8 cellular contexts compared by ENCODE assay signal in genomic region chrX:53445977-53446376, GRCh38. TPM values are rescaled to one million over a fixed set of nuclear protein-coding genes. Genes with fewer than 3 reads are reported as not detected.
A peak's percentile ranks its signal among the peaks of the same experiment; 100 is the strongest.
DNase-seq lines count a peak whose midpoint lies in the region; FAIRE-seq and TF ChIP-seq lines count a peak whose summit lies in the region.

No MANE protein-coding gene starts in this region.

- DNase-seq in 8988T (peak; percentile 60), GM06990 (ENCODE audit: extremely low read depth, insufficient read length) (no peak), NCI-H460 (ENCODE audit: extremely low read depth, low read depth) (peak; percentile 56), fibroblast of the aortic adventitia (ENCODE audit: low read depth) (peak; percentile 37), spleen (no peak), GM12891 (ENCODE audit: insufficient read length, low spot score) (no peak), NCI-H128 (lab: John Stamatoyannopoulos, UW; ENCODE audit: unreplicated experiment) (no peak)
- DNase-seq in activated CD8-positive, alpha-beta memory T cell treated with anti-CD3 and anti-CD28 coated beads for 24 hours: peak; percentile 67

- 17 to 26% (median 22%) methylated on average over 6 of the region's 6 CpGs for WGBS in spleen, 5 donors

- peak; percentile 76 for TF ChIP-seq CTCF in GM06990 (IDR thresholded peaks at IDR 0.05; ENCODE audit: insufficient read depth, low read length, poor library complexity, severe bottlenecking)
- peak; percentile 79 for TF ChIP-seq CTCF in fibroblast of the aortic adventitia (IDR thresholded peaks at IDR 0.05; ENCODE audit: insufficient read depth, low read length)
- peak in 9 of 11 experiments; percentile 18 to 59 (median 46) for TF ChIP-seq CTCF in spleen (IDR thresholded peaks at IDR 0.05 in 8 of 11, conservative IDR thresholded peaks at IDR 0.05 in 3 of 11)

- no peak overlapping the region for H3K4me3 ChIP-seq in GM06990 (replicated peaks; ENCODE audit: low read depth, low read length)
- no peak overlapping the region for H3K4me3 ChIP-seq in fibroblast of the aortic adventitia (ENCODE audit: low read depth, low read length)
- H3K4me3 ChIP-seq in spleen: no peak overlapping the region

- H3K4me1 ChIP-seq in spleen: peaks cover 0 to 15% (median 5%) of the 10 kb centered on the region in 6 donors

- no peaks in the 10 kb centered on the region for H3K27me3 ChIP-seq in GM06990 (replicated peaks; ENCODE audit: control insufficient read depth, insufficient read depth, low read length)
- peaks cover 0 to 12% (median 0%) of the 10 kb centered on the region in 7 donors for H3K27me3 ChIP-seq in spleen (replicated peaks in 1 of 7)

- FAIRE-seq in GM12891 (lab: Jason Lieb, UNC): no peak

- H3K27ac ChIP-seq in spleen: no peak overlapping the region

- H3K9me3 ChIP-seq in spleen: no peaks in the 10 kb centered on the region

- intact Hi-C loops in spleen (cut with DNase I; ENCODE audit: low total_unique reads): no loop called here

- TF ChIP-seq POLR2A in spleen (IDR thresholded peaks at IDR 0.05): no peak
- TF ChIP-seq POLR2A in GM12891 (IDR thresholded peaks at IDR 0.05; ENCODE audit: low read depth, low read length): no peak

- H3K36me3 ChIP-seq in GM06990 (ENCODE audit: control insufficient read depth, insufficient read depth, low read length) (no peaks in the 10 kb centered on the region), spleen (no peaks in the 10 kb centered on the region)

TF ChIP-seq in GM12891, 5 proteins besides CTCF, POLR2A, EP300 and RAD21:
- TF ChIP-seq PAX5 (IDR thresholded peaks at IDR 0.05; ENCODE audit: insufficient read depth, low read length, severe bottlenecking) (no peak), POU2F2 (IDR thresholded peaks at IDR 0.05; ENCODE audit: low read depth, low read length) (no peak), TAF1 (IDR thresholded peaks at IDR 0.05; ENCODE audit: low read depth, low read length) (no peak), POLR2AphosphoS5 (IDR thresholded peaks at IDR 0.05; ENCODE audit: low read depth, low read length) (no peak), SPI1 (IDR thresholded peaks at IDR 0.05; ENCODE audit: low read depth, low read length) (no peak)

RNA-seq across cellular contexts. Expression of gene HSD17B10, which starts 11.8 kb away (rescaled TPM):
- total RNA-seq in NCI-H460 (2014; rRNA removed; shearing (Covaris generic)): 151 and 173 TPM in 2 replicates
- polyA plus RNA-seq in NCI-H460 (2014; cell fraction: nucleus; rRNA removed): 209 and 291 TPM in 2 replicates
- total RNA-seq in fibroblast of the aortic adventitia (ENCODE audit: low replicate concordance): 34.3 and 52.7 TPM in 2 replicates
- 10 to 100 TPM; 41.9 to 54.9 (median 46.9) TPM for total RNA-seq in spleen
- 10 to 100 TPM; 49.7 to 67.7 (median 60.1) TPM for polyA plus RNA-seq in spleen
- polyA plus RNA-seq in GM12891 (2012; ENCODE audit: low read depth, missing spikeins): 113 TPM

RNA-seq across cellular contexts. Expression of gene RIBC1, which starts 23.3 kb away (rescaled TPM):
- total RNA-seq in NCI-H460 (2014; rRNA removed; shearing (Covaris generic)): 1.2 and 1.5 TPM in 2 replicates
- polyA plus RNA-seq in NCI-H460 (2014; cell fraction: nucleus; rRNA removed): 0.67 and 3.8 TPM in 2 replicates
- 0.36 and 1.6 TPM in 2 replicates for total RNA-seq in fibroblast of the aortic adventitia (ENCODE audit: low replicate concordance)
- total RNA-seq in spleen: 1 to 10 TPM in 1 of 7 donors, under 1 TPM in 5, not detected in 1; 0.34 to 1.0 (median 0.80) TPM
- polyA plus RNA-seq in spleen: 1 to 10 TPM in 1 of 3 donors, under 1 TPM in 2; 0.70 to 1.4 (median 0.86) TPM
- 0.50 TPM for polyA plus RNA-seq in GM12891 (2012; ENCODE audit: low read depth, missing spikeins)

RNA-seq across cellular contexts. Expression of gene SMC1A, which starts 23.5 kb away (rescaled TPM):
- total RNA-seq in NCI-H460 (2014; rRNA removed; shearing (Covaris generic)): 46.4 and 47.8 TPM in 2 replicates
- 33.7 and 44.5 TPM in 2 replicates for polyA plus RNA-seq in NCI-H460 (2014; cell fraction: nucleus; rRNA removed)
- total RNA-seq in fibroblast of the aortic adventitia (ENCODE audit: low replicate concordance) (11.4 and 40.0 TPM in 2 replicates), spleen (10 to 100 TPM; 42.9 to 77.5 (median 71.7) TPM)
- polyA plus RNA-seq in spleen: 1 to 10 TPM; 5.6 to 7.6 (median 7.0) TPM
- 28.5 TPM for polyA plus RNA-seq in GM12891 (2012; ENCODE audit: low read depth, missing spikeins)

Comparison
In these comparisons a context has a peak if more than half of its experiments do, and no peak if none do; other contexts are left out.
1. DNase-seq: peak in 8988T (single experiment), NCI-H460 (single experiment), activated CD8-positive, alpha-beta memory T cell treated with anti-CD3 and anti-CD28 coated beads for 24 hours (single experiment) and fibroblast of the aortic adventitia (single experiment); none in GM06990 (single experiment), spleen (single experiment), GM12891 (single experiment) and NCI-H128 (single experiment).
2. Peak in every context shown above with its lines, with median percentiles within 50 percentile points of each other: CTCF ChIP-seq.